Comparison of ENCODE assay signal across 1 cellular context in the genomic region with DNA sequence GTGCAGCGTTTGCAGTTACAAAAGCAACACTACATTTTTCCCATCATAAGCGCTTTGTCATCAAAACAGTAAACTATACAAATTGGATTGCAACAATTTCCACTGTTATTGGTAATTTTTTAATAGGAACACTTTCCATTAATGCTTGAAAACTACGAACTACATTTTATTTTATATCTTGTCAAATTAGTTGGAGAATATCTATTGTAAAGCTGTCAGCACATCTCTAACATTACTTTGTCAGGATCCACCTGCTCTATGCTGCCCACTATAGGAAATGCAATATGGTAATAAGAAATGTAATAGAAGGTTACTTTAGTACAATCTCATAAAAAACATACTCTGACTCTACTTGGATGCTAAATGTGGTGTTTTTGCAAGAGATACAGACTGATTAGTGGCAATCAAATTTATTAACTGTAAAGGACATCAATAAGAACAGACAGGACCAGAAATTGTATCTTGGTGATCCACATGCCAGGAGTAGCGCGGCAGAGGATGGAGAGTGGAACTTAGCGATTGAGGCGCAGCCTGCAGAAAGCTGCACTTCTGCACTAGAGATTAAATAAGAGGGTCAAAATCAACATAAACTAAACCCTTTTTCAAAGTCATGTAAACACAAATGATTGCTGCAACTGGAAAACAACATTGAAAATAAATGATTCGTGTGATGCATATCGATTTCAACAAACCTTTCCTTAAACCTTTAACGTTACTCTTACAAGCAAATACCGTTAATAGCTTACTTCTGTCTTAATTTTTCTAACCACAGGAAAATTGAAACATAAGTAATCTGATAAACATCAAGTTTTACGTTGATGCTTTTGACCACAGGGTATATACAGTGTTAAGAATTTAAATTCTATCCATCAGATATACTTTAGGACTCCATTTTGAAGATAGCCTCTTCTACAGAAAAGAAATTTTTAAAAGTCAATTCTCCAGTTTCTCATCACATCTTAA.
TF ChIP-seq lines count a peak whose summit lies in the region.

No MANE protein-coding gene starts in this region.

TF ChIP-seq in SK-N-SH, 30 proteins besides CTCF, POLR2A, EP300 and RAD21 (continued from another document):
- TF ChIP-seq TCF12 (IDR thresholded peaks at IDR 0.05): peak; percentile 7; the same call in 1 of the 2 replicates
- TF ChIP-seq POLR2AphosphoS5 (IDR thresholded peaks at IDR 0.05; ENCODE audit: low read depth, low read length): no peak
- no peak for TF ChIP-seq RFX5 (IDR thresholded peaks at IDR 0.05; ENCODE audit: low read length)
- no peak for TF ChIP-seq JUND (IDR thresholded peaks at IDR 0.05)
- TF ChIP-seq, protein P1, sequence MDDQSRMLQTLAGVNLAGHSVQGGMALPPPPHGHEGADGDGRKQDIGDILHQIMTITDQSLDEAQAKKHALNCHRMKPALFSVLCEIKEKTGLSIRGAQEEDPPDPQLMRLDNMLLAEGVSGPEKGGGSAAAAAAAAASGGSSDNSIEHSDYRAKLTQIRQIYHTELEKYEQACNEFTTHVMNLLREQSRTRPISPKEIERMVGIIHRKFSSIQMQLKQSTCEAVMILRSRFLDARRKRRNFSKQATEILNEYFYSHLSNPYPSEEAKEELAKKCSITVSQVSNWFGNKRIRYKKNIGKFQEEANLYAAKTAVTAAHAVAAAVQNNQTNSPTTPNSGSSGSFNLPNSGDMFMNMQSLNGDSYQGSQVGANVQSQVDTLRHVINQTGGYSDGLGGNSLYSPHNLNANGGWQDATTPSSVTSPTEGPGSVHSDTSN (IDR thresholded peaks at IDR 0.05): peak; percentile 35; the same call in 1 of the 2 replicates
- TF ChIP-seq FOXJ3 (CRISPR knock-in tag; IDR thresholded peaks at IDR 0.05): no peak
- no peak for TF ChIP-seq MEF2A (IDR thresholded peaks at IDR 0.05; ENCODE audit: borderline replicate concordance, low read depth)
- no peak for TF ChIP-seq GATA2 (CRISPR knock-in tag; IDR thresholded peaks at IDR 0.05)
- TF ChIP-seq EZH2phosphoT487 (IDR thresholded peaks at IDR 0.05; ENCODE audit: borderline replicate concordance, low read depth): no peak
- TF ChIP-seq, protein P2, sequence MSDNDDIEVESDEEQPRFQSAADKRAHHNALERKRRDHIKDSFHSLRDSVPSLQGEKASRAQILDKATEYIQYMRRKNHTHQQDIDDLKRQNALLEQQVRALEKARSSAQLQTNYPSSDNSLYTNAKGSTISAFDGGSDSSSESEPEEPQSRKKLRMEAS (IDR thresholded peaks at IDR 0.05; ENCODE audit: low read depth): no peak
